ENCODE assay signal across 2 cellular contexts in genomic region chr6:35321091-35321490, GRCh38.
TF ChIP-seq lines count a peak whose summit lies in the region.

No MANE protein-coding gene starts in this region.

TF ChIP-seq in HCT116, 20 proteins besides CTCF, POLR2A, EP300 and RAD21:
- TF ChIP-seq POLR2AphosphoS5 (IDR thresholded peaks at IDR 0.05; ENCODE audit: low read depth, low read length) (no peak), ZNF274 (IDR thresholded peaks at IDR 0.05; ENCODE audit: low read depth, low read length) (no peak), JUND (IDR thresholded peaks at IDR 0.05) (no peak), SIN3A (IDR thresholded peaks at IDR 0.05; ENCODE audit: low read depth) (no peak), MAX (IDR thresholded peaks at IDR 0.05) (no peak), EGR1 (IDR thresholded peaks at IDR 0.05; ENCODE audit: low read depth) (no peak), REST (IDR thresholded peaks at IDR 0.05; ENCODE audit: low read depth) (no peak), EZH2phosphoT487 (IDR thresholded peaks at IDR 0.05; ENCODE audit: borderline replicate concordance) (no peak), ZBTB33 (IDR thresholded peaks at IDR 0.05; ENCODE audit: extremely low read depth, insufficient replicate concordance, low read length) (no peak), CBX3 (IDR thresholded peaks at IDR 0.05; ENCODE audit: low read depth) (no peak)

TF ChIP-seq in GM12878, 131 proteins besides CTCF, POLR2A, EP300 and RAD21:
- TF ChIP-seq FOXM1 (IDR thresholded peaks at IDR 0.05; ENCODE audit: low read depth, low read length) (no peak), ETV6 (conservative IDR thresholded peaks at IDR 0.05 in 1 of 2, IDR thresholded peaks at IDR 0.05 in 1 of 2; ENCODE audit: borderline replicate concordance in 1 of 2, low read depth in 1 of 2) (no peak), RFX5 (IDR thresholded peaks at IDR 0.05; ENCODE audit: low read depth, low read length) (no peak), PKNOX1 (IDR thresholded peaks at IDR 0.05) (no peak), WRNIP1 (IDR thresholded peaks at IDR 0.05; ENCODE audit: borderline replicate concordance, low read depth, low read length) (no peak), USF2 (IDR thresholded peaks at IDR 0.05; ENCODE audit: borderline replicate concordance, low read depth, low read length) (no peak), NBN (IDR thresholded peaks at IDR 0.05) (no peak), IRF3 (IDR thresholded peaks at IDR 0.05) (no peak), STAT1 (conservative IDR thresholded peaks at IDR 0.05) (no peak), ATF2 (IDR thresholded peaks at IDR 0.05; ENCODE audit: low read length) (no peak), JUND (IDR thresholded peaks at IDR 0.05; ENCODE audit: low read depth, low read length) (no peak), TBL1XR1 (IDR thresholded peaks at IDR 0.05; ENCODE audit: low read depth, low read length) (no peak), ZBTB4 (CRISPR knock-in tag; IDR thresholded peaks at IDR 0.05) (no peak), RELB (IDR thresholded peaks at IDR 0.05; ENCODE audit: low read depth) (no peak), NR2C2 (IDR thresholded peaks at IDR 0.05; ENCODE audit: borderline replicate concordance, control insufficient read depth, insufficient read length, low read depth) (no peak), MEF2A (IDR thresholded peaks at IDR 0.05; ENCODE audit: insufficient read depth, low read depth, low read length) (no peak), NR2F1 (conservative IDR thresholded peaks at IDR 0.05) (no peak), E4F1 (IDR thresholded peaks at IDR 0.05; ENCODE audit: borderline replicate concordance, partially characterized antibody) (no peak)
